ENCODE assay signal across 1 cellular context in the genomic region with DNA sequence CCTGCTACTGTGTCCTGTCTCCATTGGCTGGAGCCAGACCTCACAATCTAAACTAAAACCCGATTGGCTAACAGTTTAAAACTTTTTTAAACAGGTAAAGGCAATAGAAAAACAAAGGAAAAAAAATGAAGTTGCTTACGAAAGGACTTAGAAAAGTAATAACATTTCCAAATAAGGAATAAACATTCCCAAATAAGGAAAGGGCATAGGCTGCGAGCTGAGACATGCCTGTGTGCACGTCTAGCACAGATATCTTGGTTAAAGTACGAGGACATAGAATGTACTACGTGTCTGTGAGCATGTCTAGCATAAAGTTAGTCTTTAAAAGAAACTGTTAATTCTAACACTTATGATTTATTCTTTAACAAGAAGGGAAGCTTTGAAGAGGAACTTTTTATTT.
TF ChIP-seq lines count a peak whose summit lies in the region.

No MANE protein-coding gene starts in this region.

TF ChIP-seq in K562, 482 proteins besides CTCF, POLR2A, EP300 and RAD21:
- peak in 1 of 2 experiments; percentile 65; a peak in 2 of 4 replicates for TF ChIP-seq SRF (CRISPR knock-in tag; IDR thresholded peaks at IDR 0.05)
- no peak for TF ChIP-seq ZC3H11A (IDR thresholded peaks at IDR 0.05; ENCODE audit: low read depth, low read length)
